2 cellular contexts compared by ENCODE assay signal in genomic region chr7:22791204-22792158, GRCh38.
TF ChIP-seq lines count a peak whose summit lies in the region.

No MANE protein-coding gene starts in this region.

TF ChIP-seq in A549, 52 proteins besides CTCF, POLR2A, EP300 and RAD21 (continued from another document):
- no peak for TF ChIP-seq ATOH8 (CRISPR knock-in tag; IDR thresholded peaks at IDR 0.05; ENCODE audit: low read depth)
- TF ChIP-seq HOXB13 (CRISPR knock-in tag; IDR thresholded peaks at IDR 0.05; ENCODE audit: low read depth) = 0 out of 2 replicates have a peak, but pooled peaks have one; percentile 17
- no peak for TF ChIP-seq NR3C1 (IDR thresholded peaks at IDR 0.05)
- TF ChIP-seq NPAS2 (CRISPR knock-in tag; IDR thresholded peaks at IDR 0.05; ENCODE audit: borderline replicate concordance) = no peak
- no peak for TF ChIP-seq HOXB5 (CRISPR knock-in tag; IDR thresholded peaks at IDR 0.05)
- no peak for TF ChIP-seq MAZ (IDR thresholded peaks at IDR 0.05; ENCODE audit: borderline replicate concordance, low read depth, low read length)
- TF ChIP-seq JUNB (IDR thresholded peaks at IDR 0.05) = peak; percentile 18; the same call in 1 of the 2 replicates
- TF ChIP-seq JUN (IDR thresholded peaks at IDR 0.05) = no peak
- no peak for TF ChIP-seq KDM1A (IDR thresholded peaks at IDR 0.05; ENCODE audit: low read depth)
- no peak for TF ChIP-seq E2F6 (IDR thresholded peaks at IDR 0.05; ENCODE audit: borderline replicate concordance, low read depth)
- no peak for TF ChIP-seq HEYL (CRISPR knock-in tag; IDR thresholded peaks at IDR 0.05)
- TF ChIP-seq GATA3 (IDR thresholded peaks at IDR 0.05; ENCODE audit: borderline replicate concordance) = no peak
- no peak for TF ChIP-seq FOXS1 (CRISPR knock-in tag; IDR thresholded peaks at IDR 0.05)
- no peak for TF ChIP-seq SREBF2 (IDR thresholded peaks at IDR 0.05)

TF ChIP-seq in HCT116, 20 proteins besides CTCF, POLR2A, EP300 and RAD21 (continued from another document):
- TF ChIP-seq REST (IDR thresholded peaks at IDR 0.05; ENCODE audit: low read depth) (no peak), EZH2 (IDR thresholded peaks at IDR 0.05) (no peak), POLR2AphosphoS5 (IDR thresholded peaks at IDR 0.05; ENCODE audit: low read depth, low read length) (no peak), YY1 (IDR thresholded peaks at IDR 0.05; ENCODE audit: extremely low read depth, insufficient replicate concordance, low read depth, low read length) (no peak), SRF (IDR thresholded peaks at IDR 0.05; ENCODE audit: low read depth) (no peak), ZFX (IDR thresholded peaks at IDR 0.05) (no peak)
TF ChIP-seq in HCT116: peak in this region for 0.
